Comparison of ENCODE assay signal across 8 cellular contexts in the genomic region with DNA sequence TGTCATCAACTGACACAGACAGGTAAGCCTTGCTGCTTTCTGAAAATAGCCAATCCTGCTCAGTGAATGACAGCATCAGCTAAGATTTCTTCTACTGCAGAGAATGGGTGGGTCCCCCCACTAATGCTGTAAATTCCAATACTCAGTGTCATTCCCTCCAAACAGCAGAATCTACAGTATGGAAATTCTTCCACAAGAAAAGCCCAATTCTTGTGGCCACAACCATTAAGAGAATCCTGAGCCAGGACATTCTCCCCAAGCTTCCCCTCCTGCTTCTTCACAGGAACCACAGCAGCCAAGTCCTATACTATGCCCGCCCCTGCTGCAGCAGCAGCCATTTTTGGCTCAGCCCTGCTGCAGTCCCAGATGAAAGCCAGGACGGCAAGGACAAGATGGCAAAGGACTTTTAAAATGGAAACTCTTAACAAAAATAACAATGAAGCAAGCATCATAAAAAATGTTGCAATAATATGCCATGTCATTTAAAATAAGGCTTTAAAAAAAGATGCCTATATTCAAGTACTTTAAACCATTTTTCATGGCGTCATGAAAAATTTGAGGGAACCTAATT. TPM values are rescaled to one million over a fixed set of nuclear protein-coding genes. Genes with fewer than 3 reads are reported as not detected.
DNase-seq lines count a peak whose midpoint lies in the region; ATAC-seq, FAIRE-seq and TF ChIP-seq lines count a peak whose summit lies in the region.

No MANE protein-coding gene starts in this region.

- WGBS in A549 (ENCODE audit: missing lambda C conversion rate): 35% methylated on average over 3 of the region's 3 CpGs
- 96% methylated on average over 3 of the region's 3 CpGs; no CpG with 5 or more reads in 1 of the 2 experiments for WGBS in H1 (ENCODE audit: extremely low coverage in 1 of 2, insufficient coverage in 1 of 2, insufficient read length in 1 of 2, insufficient replicate concordance in 2 of 2, low coverage in 1 of 2, low lambda C conversion rate in 2 of 2, missing lambda C conversion rate in 1 of 2), 2 experiments

- H3K4me3 ChIP-seq in A549 (no peak overlapping the region), H1 (ENCODE audit: extremely low read depth in 1 of 4, insufficient read depth in 2 of 4, low read depth in 3 of 4, low read length in 4 of 4) (no peak overlapping the region)

- H2BK20ac ChIP-seq in H1 (ENCODE audit: low read length): no peak overlapping the region

- H3K14ac ChIP-seq in H1 (ENCODE audit: insufficient read length): no peak overlapping the region

- POLR2A ChIA-PET in A549 (lab: Yijun Ruan, JAX): no interaction called here
- POLR2A ChIA-PET in H1 (lab: Charles Lee; ENCODE audit: partially characterized antibody): interaction anchor here (1.3 kb wide), 1 partner anchor 11 kb away, joined by 5 read pairs; no protein-coding TSS in a partner anchor

- no peak overlapping the region for H3K23ac ChIP-seq in H1 (ENCODE audit: insufficient read length)

- no peaks in the 10 kb centered on the region for H3K27me3 ChIP-seq in H1 (replicated peaks in 1 of 4; ENCODE audit: control insufficient read depth in 3 of 4, extremely low read depth in 1 of 4, insufficient read depth in 3 of 4, low read length in 3 of 4)

- H3K36me3 ChIP-seq in H1 (ENCODE audit: control insufficient read depth in 2 of 4, insufficient read depth in 4 of 4, low read length in 3 of 4): peaks cover 0 to 18% (median 5%) of the 10 kb centered on the region in 4 experiments; a peak in 3 of 8 replicates

- H2BK5ac ChIP-seq in H1 (ENCODE audit: low read depth, low read length): no peak overlapping the region

- ATAC-seq in A549: peak; percentile 87
- ATAC-seq in HG03135 (IDR thresholded peaks at IDR 0.05; ENCODE audit: unreplicated experiment): no peak
- ATAC-seq in GM21576 (IDR thresholded peaks at IDR 0.05; ENCODE audit: unreplicated experiment): no peak

- no peak overlapping the region for H3K4ac ChIP-seq in H1 (replicated peaks; ENCODE audit: insufficient read length, low read depth, low read length)

- no peak overlapping the region for H4K8ac ChIP-seq in H1 (ENCODE audit: extremely low read depth, insufficient read depth, low read length)

- H3K4me1 ChIP-seq in A549: peaks cover 41% of the 10 kb centered on the region
- H3K4me1 ChIP-seq in H1 (replicated peaks in 1 of 4; ENCODE audit: control insufficient read depth in 3 of 4, insufficient read depth in 4 of 4, low read length in 3 of 4): no peaks in the 10 kb centered on the region

- TF ChIP-seq POLR2A in A549 (IDR thresholded peaks at IDR 0.05; ENCODE audit: low read length) (no peak), H1 (IDR thresholded peaks at IDR 0.05; ENCODE audit: control extremely low read depth in 1 of 2, low read depth in 2 of 2, low read length in 2 of 2) (no peak)

- H4K5ac ChIP-seq in H1 (ENCODE audit: insufficient read length, low read depth, low read length): no peak overlapping the region

- H3K18ac ChIP-seq in H1 (ENCODE audit: extremely low read depth, low read length): no peak overlapping the region

- no peak overlapping the region for H4K91ac ChIP-seq in H1 (replicated peaks; ENCODE audit: insufficient read length, low read length)

- CTCF ChIA-PET in A549 (lab: Yijun Ruan, JAX) (interaction anchor here (0.6 to 1.7 kb wide), 3 partner anchors 14 to 67 kb away, joined by 3 to 5 read pairs (median 3); no protein-coding TSS in a partner anchor), H1 (lab: Charles Lee; ENCODE audit: partially characterized antibody) (interaction anchor here (0.7 to 1.0 kb wide), 3 partner anchors 14 to 203 kb away, joined by 3 read pairs; no protein-coding TSS in a partner anchor)

- H3K27ac ChIP-seq in A549 (peak overlapping the region; percentile 54 to 77), H1 (ENCODE audit: low read depth, low read length) (no peak overlapping the region)

- H2BK15ac ChIP-seq in H1 (ENCODE audit: low read length): no peak overlapping the region

- peaks cover 0 to 2% of the 10 kb centered on the region in 2 experiments for H4K20me1 ChIP-seq in H1 (replicated peaks in 1 of 2; ENCODE audit: control insufficient read depth in 1 of 2, insufficient read depth in 2 of 2, low read length in 2 of 2)

- FAIRE-seq in A549 (lab: Jason Lieb, UNC): no peak
- no peak for FAIRE-seq in H1 (lab: Jason Lieb, UNC)

- DNase-seq in A549 (ENCODE audit: low read depth in 1 of 2, low spot score in 1 of 2) (peak; percentile 41 to 52), LoVo (ENCODE audit: low spot score) (peak; percentile 64), H1 (ENCODE audit: low read depth in 1 of 2, low spot score in 2 of 2) (peak in 1 of 2 experiments; percentile 36), middle frontal gyrus (ENCODE audit: extremely low spot score, low spot score) (peak; percentile 36), NCI-H1417 (lab: John Stamatoyannopoulos, UW) (no peak)
- DNase-seq in central memory CD4-positive, alpha-beta T cell: no peak

- no peaks in the 10 kb centered on the region; the same call in 1 of the 2 replicates for H3K79me1 ChIP-seq in H1 (ENCODE audit: low read depth, low read length)

- TF ChIP-seq RAD21 in A549 (conservative IDR thresholded peaks at IDR 0.05 in 1 of 2, IDR thresholded peaks at IDR 0.05 in 1 of 2) (no peak), H1 (IDR thresholded peaks at IDR 0.05 in 1 of 2, conservative IDR thresholded peaks at IDR 0.05 in 1 of 2; ENCODE audit: low read depth in 2 of 2, low read length in 2 of 2) (no peak)

- no peak overlapping the region for H3K9ac ChIP-seq in H1 (replicated peaks in 1 of 4; ENCODE audit: extremely low read depth in 1 of 4, low read depth in 3 of 4, low read length in 3 of 4)

- H2BK120ac ChIP-seq in H1 (replicated peaks; ENCODE audit: low read depth, low read length): no peak overlapping the region

- H3K4me2 ChIP-seq in A549: peak overlapping the region; percentile 42
- no peak overlapping the region for H3K4me2 ChIP-seq in H1 (ENCODE audit: insufficient read depth in 1 of 2, low read depth in 2 of 2, low read length in 2 of 2)

- no peak overlapping the region for H2AFZ ChIP-seq in H1 (ENCODE audit: low read length)

- H3K79me2 ChIP-seq in H1 (ENCODE audit: control insufficient read depth in 1 of 2, insufficient read depth in 2 of 2, low read length in 2 of 2): peaks cover 0 to 75% of the 10 kb centered on the region in 2 experiments; a peak in 2 of 4 replicates

- no peak overlapping the region for H3K56ac ChIP-seq in H1 (replicated peaks; ENCODE audit: insufficient read length, low read depth, low read length)

- TF ChIP-seq EP300 in A549 (IDR thresholded peaks at IDR 0.05) (no peak), H1 (IDR thresholded peaks at IDR 0.05; ENCODE audit: borderline replicate concordance in 1 of 2, low read depth in 2 of 2, low read length in 2 of 2) (no peak)

- no peaks in the 10 kb centered on the region for H3K23me2 ChIP-seq in H1 (ENCODE audit: low read depth, low read length)

- no peak overlapping the region for H2BK12ac ChIP-seq in H1 (ENCODE audit: low read depth, low read length)

- H2AK5ac ChIP-seq in H1 (ENCODE audit: low read depth, low read length): no peak overlapping the region

- H3K9me3 ChIP-seq in A549: no peaks in the 10 kb centered on the region
- no peaks in the 10 kb centered on the region for H3K9me3 ChIP-seq in H1 (ENCODE audit: insufficient read depth in 2 of 2, low read depth in 1 of 2, low read length in 1 of 2)

- TF ChIP-seq CTCF in A549 (IDR thresholded peaks at IDR 0.05) (no peak), H1 (IDR thresholded peaks at IDR 0.05; ENCODE audit: control extremely low read depth in 1 of 3, insufficient read depth in 1 of 3, low read depth in 1 of 3, low read length in 3 of 3) (no peak)

TF ChIP-seq in A549, 52 proteins besides CTCF, POLR2A, EP300 and RAD21 (continues in another document):
- TF ChIP-seq TP53 (CRISPR knock-in tag; IDR thresholded peaks at IDR 0.05): no peak

TF ChIP-seq in H1, 55 proteins besides CTCF, POLR2A, EP300 and RAD21:
- TF ChIP-seq, protein P1, sequence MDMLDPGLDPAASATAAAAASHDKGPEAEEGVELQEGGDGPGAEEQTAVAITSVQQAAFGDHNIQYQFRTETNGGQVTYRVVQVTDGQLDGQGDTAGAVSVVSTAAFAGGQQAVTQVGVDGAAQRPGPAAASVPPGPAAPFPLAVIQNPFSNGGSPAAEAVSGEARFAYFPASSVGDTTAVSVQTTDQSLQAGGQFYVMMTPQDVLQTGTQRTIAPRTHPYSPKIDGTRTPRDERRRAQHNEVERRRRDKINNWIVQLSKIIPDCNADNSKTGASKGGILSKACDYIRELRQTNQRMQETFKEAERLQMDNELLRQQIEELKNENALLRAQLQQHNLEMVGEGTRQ (IDR thresholded peaks at IDR 0.05; ENCODE audit: low read length): no peak
- TF ChIP-seq TCF12 (IDR thresholded peaks at IDR 0.05; ENCODE audit: low read depth, low read length) (no peak), YY1 (IDR thresholded peaks at IDR 0.05; ENCODE audit: low read depth, low read length) (peak; percentile 88), NANOG (IDR thresholded peaks at IDR 0.05; ENCODE audit: insufficient read depth, low read depth, low read length, poor library complexity, severe bottlenecking) (no peak), SIRT6 (IDR thresholded peaks at IDR 0.05; ENCODE audit: low read length) (no peak), TAF7 (optimal IDR thresholded peaks at IDR 0.05; ENCODE audit: borderline replicate concordance, low read depth, low read length) (no peak), CEBPB (IDR thresholded peaks at IDR 0.05; ENCODE audit: low read depth, low read length) (no peak), GTF2F1 (IDR thresholded peaks at IDR 0.05; ENCODE audit: borderline replicate concordance, low read depth, low read length) (no peak)

RNA-seq across cellular contexts. Expression of gene EIF4G3, which starts 26.8 kb away (rescaled TPM):
- polyA plus RNA-seq in A549 (2011; rRNA removed): 46.9 and 51.3 TPM in 2 replicates
- 13.9 and 18.4 TPM in 2 replicates for polyA plus RNA-seq in A549 (2012; cell fraction: cytosol; rRNA removed)
- 33.5 and 35.1 TPM in 2 replicates for polyA plus RNA-seq in A549 (2012; cell fraction: nucleus; rRNA removed)
- 22.5 to 25.0 TPM (median 24.4 TPM) in 3 replicates for polyA plus RNA-seq in A549 (2017; fragmentation: RNase III; extraction: RNeasy Plus Mini Kit Qiagen cat#74134 plus additional on column Dnase treatment)
- polyA minus RNA-seq in A549 (2011; rRNA and poly(A)+ RNA removed): 60.8 and 77.2 TPM in 2 replicates
- total RNA-seq in H1 (2021; fragmentation: NEBNext Ultra II Directional; extraction: Animal tissue kit (Norgen Biotek cat#: 25700)): 66.6 and 67.5 TPM in 2 replicates
- polyA plus RNA-seq in H1 (2011; rRNA removed): 44.8 and 47.5 TPM in 2 replicates
- 38.0 TPM for polyA plus RNA-seq in H1 (2011; cell fraction: cytosol; rRNA removed)
- polyA plus RNA-seq in H1 (2011; cell fraction: nucleus; rRNA removed): 178 TPM
- polyA plus RNA-seq in H1 (2012, experiment 1 of 2): 33.8 to 49.7 TPM (median 38.9 TPM) in 4 replicates
- 4.8 TPM for polyA plus RNA-seq in H1 (2012, experiment 2 of 2)
- 57.1 TPM for polyA plus RNA-seq in H1 (2013, experiment 1 of 2)
- 54.4 TPM for polyA plus RNA-seq in H1 (2013, experiment 2 of 2)
- polyA minus RNA-seq in H1 (2011; rRNA and poly(A)+ RNA removed): 101 and 111 TPM in 2 replicates
- 39.9 TPM for polyA minus RNA-seq in H1 (2011; cell fraction: cytosol; rRNA and poly(A)+ RNA removed)
- 135 TPM for polyA minus RNA-seq in H1 (2011; cell fraction: nucleus; rRNA and poly(A)+ RNA removed)

Comparison
In these comparisons a context has a peak if more than half of its experiments do, and no peak if none do; other contexts are left out.
1. ATAC-seq: peak in A549 (2 of 2); none in HG03135 (single experiment) and GM21576 (single experiment).
2. DNase-seq: peak in A549 (2 of 2), LoVo (single experiment) and middle frontal gyrus (single experiment); none in NCI-H1417 (0 of 3) and central memory CD4-positive, alpha-beta T cell (single experiment).
3. Of the 18 proteins assayed by ChIP-seq in both H1 and A549: peak only in H1: none; only in A549: MAFK; in both: none; in neither: 16; mixed calls (peak in some experiments, not most) for 1.